Comparison of ENCODE assay signal across 1 cellular context in genomic region chr15:63501256-63502089, GRCh38.
TF ChIP-seq lines count a peak whose summit lies in the region.

No MANE protein-coding gene starts in this region.

TF ChIP-seq in HepG2, 621 proteins besides CTCF, POLR2A, EP300 and RAD21 (continued from another document and continues in another):
- TF ChIP-seq ZNF687 (CRISPR knock-in tag; IDR thresholded peaks at IDR 0.05): peak; percentile 85
- TF ChIP-seq PHF8 (CRISPR knock-in tag; IDR thresholded peaks at IDR 0.05): peak; percentile 55
- TF ChIP-seq ZBTB37 (CRISPR knock-in tag; IDR thresholded peaks at IDR 0.05): no peak
- no peak for TF ChIP-seq HNF1B (CRISPR knock-in tag; IDR thresholded peaks at IDR 0.05)
- TF ChIP-seq KAT8 (CRISPR knock-in tag; IDR thresholded peaks at IDR 0.05): 0 out of 2 replicates have a peak, but pooled peaks have one; percentile 18
- TF ChIP-seq GATAD2A (CRISPR knock-in tag; IDR thresholded peaks at IDR 0.05): peak; percentile 24; the same call in 1 of the 2 replicates
- no peak for TF ChIP-seq NR2F1 (CRISPR knock-in tag; IDR thresholded peaks at IDR 0.05)
- no peak for TF ChIP-seq ZNF839 (CRISPR knock-in tag; IDR thresholded peaks at IDR 0.05; ENCODE audit: borderline replicate concordance)
- TF ChIP-seq ZNF841 (CRISPR knock-in tag; IDR thresholded peaks at IDR 0.05; ENCODE audit: borderline replicate concordance): no peak
- TF ChIP-seq ZNF383 (CRISPR knock-in tag; IDR thresholded peaks at IDR 0.05; ENCODE audit: borderline replicate concordance): no peak
- TF ChIP-seq THAP7 (CRISPR knock-in tag; IDR thresholded peaks at IDR 0.05): no peak
- TF ChIP-seq THAP9 (CRISPR knock-in tag; IDR thresholded peaks at IDR 0.05; ENCODE audit: borderline replicate concordance): no peak
- TF ChIP-seq TAF15 (IDR thresholded peaks at IDR 0.05; ENCODE audit: low read depth, low read length, poor library complexity, severe bottlenecking): no peak
- no peak for TF ChIP-seq ZNF724P (CRISPR knock-in tag; IDR thresholded peaks at IDR 0.05; ENCODE audit: borderline replicate concordance)
- TF ChIP-seq XBP1 (CRISPR knock-in tag; IDR thresholded peaks at IDR 0.05): no peak
- 0 out of 2 replicates have a peak, but pooled peaks have one; percentile 43 for TF ChIP-seq AKAP8 (CRISPR knock-in tag; IDR thresholded peaks at IDR 0.05)
- TF ChIP-seq DNMT1 (CRISPR knock-in tag; IDR thresholded peaks at IDR 0.05): no peak
- TF ChIP-seq HOXD1 (CRISPR knock-in tag; IDR thresholded peaks at IDR 0.05): no peak
- no peak for TF ChIP-seq TBP (CRISPR knock-in tag; IDR thresholded peaks at IDR 0.05)
- peak; percentile 31; the same call in 1 of the 2 replicates for TF ChIP-seq GABPA (IDR thresholded peaks at IDR 0.05; ENCODE audit: low read depth, low read length)
- peak; percentile 78 for TF ChIP-seq GABPA (CRISPR knock-in tag; IDR thresholded peaks at IDR 0.05; ENCODE audit: low read depth)
- TF ChIP-seq PAWR (CRISPR knock-in tag; IDR thresholded peaks at IDR 0.05; ENCODE audit: borderline replicate concordance): no peak
- TF ChIP-seq PBX3 (CRISPR knock-in tag; IDR thresholded peaks at IDR 0.05; ENCODE audit: borderline replicate concordance): no peak
- TF ChIP-seq ZNF572 (CRISPR knock-in tag; IDR thresholded peaks at IDR 0.05): no peak
- TF ChIP-seq ZNF136 (CRISPR knock-in tag; IDR thresholded peaks at IDR 0.05; ENCODE audit: low read depth): no peak
- no peak for TF ChIP-seq WIZ (CRISPR knock-in tag; IDR thresholded peaks at IDR 0.05)
- TF ChIP-seq NR2C2 (CRISPR knock-in tag; IDR thresholded peaks at IDR 0.05; ENCODE audit: borderline replicate concordance): no peak
- no peak for TF ChIP-seq FOXO1 (CRISPR knock-in tag; IDR thresholded peaks at IDR 0.05)
- no peak for TF ChIP-seq PRMT3 (CRISPR knock-in tag; IDR thresholded peaks at IDR 0.05; ENCODE audit: borderline replicate concordance, low read depth)
- no peak for TF ChIP-seq ADNP (CRISPR knock-in tag; IDR thresholded peaks at IDR 0.05)
- TF ChIP-seq HHEX (CRISPR knock-in tag; IDR thresholded peaks at IDR 0.05): no peak
- TF ChIP-seq SMAD3 (CRISPR knock-in tag; IDR thresholded peaks at IDR 0.05): no peak
- 0 out of 2 replicates have a peak, but pooled peaks have one; percentile 33 for TF ChIP-seq SIN3A (IDR thresholded peaks at IDR 0.05; ENCODE audit: borderline replicate concordance, low read depth, low read length)
- TF ChIP-seq MTA3 (CRISPR knock-in tag; IDR thresholded peaks at IDR 0.05): no peak
- TF ChIP-seq GZF1 (CRISPR knock-in tag; IDR thresholded peaks at IDR 0.05): no peak
- no peak for TF ChIP-seq RFXAP (CRISPR knock-in tag; IDR thresholded peaks at IDR 0.05; ENCODE audit: borderline replicate concordance)
- no peak for TF ChIP-seq LBX2 (CRISPR knock-in tag; IDR thresholded peaks at IDR 0.05; ENCODE audit: borderline replicate concordance)
- no peak for TF ChIP-seq ELF4 (CRISPR knock-in tag; IDR thresholded peaks at IDR 0.05; ENCODE audit: borderline replicate concordance)
- TF ChIP-seq ZNF138 (CRISPR knock-in tag; IDR thresholded peaks at IDR 0.05; ENCODE audit: low read depth): no peak
- TF ChIP-seq RELA (CRISPR knock-in tag; IDR thresholded peaks at IDR 0.05): no peak
- no peak for TF ChIP-seq ZNF784 (CRISPR knock-in tag; IDR thresholded peaks at IDR 0.05; ENCODE audit: borderline replicate concordance)
- TF ChIP-seq ZNF652 (CRISPR knock-in tag; IDR thresholded peaks at IDR 0.05; ENCODE audit: borderline replicate concordance, low read depth): no peak
- peak; percentile 40 for TF ChIP-seq TAF1 (CRISPR knock-in tag; IDR thresholded peaks at IDR 0.05)
- TF ChIP-seq ERF (CRISPR knock-in tag; IDR thresholded peaks at IDR 0.05): no peak
- no peak for TF ChIP-seq NFE2L2 (IDR thresholded peaks at IDR 0.05; ENCODE audit: low read length)
- no peak for TF ChIP-seq ZNF224 (CRISPR knock-in tag; IDR thresholded peaks at IDR 0.05)
- peak; percentile 50 for TF ChIP-seq RBFOX2 (IDR thresholded peaks at IDR 0.05; ENCODE audit: low read depth, low read length)
- peak; percentile 56 for TF ChIP-seq SALL1 (CRISPR knock-in tag; IDR thresholded peaks at IDR 0.05)
- TF ChIP-seq MTA1 (CRISPR knock-in tag; IDR thresholded peaks at IDR 0.05; ENCODE audit: borderline replicate concordance): no peak
- TF ChIP-seq ZNF512B (CRISPR knock-in tag; IDR thresholded peaks at IDR 0.05; ENCODE audit: borderline replicate concordance): peak; percentile 63; the same call in 1 of the 2 replicates
- TF ChIP-seq CHCHD3 (CRISPR knock-in tag; IDR thresholded peaks at IDR 0.05): no peak
